Comparison of ENCODE assay signal across 11 cellular contexts in the genomic region with DNA sequence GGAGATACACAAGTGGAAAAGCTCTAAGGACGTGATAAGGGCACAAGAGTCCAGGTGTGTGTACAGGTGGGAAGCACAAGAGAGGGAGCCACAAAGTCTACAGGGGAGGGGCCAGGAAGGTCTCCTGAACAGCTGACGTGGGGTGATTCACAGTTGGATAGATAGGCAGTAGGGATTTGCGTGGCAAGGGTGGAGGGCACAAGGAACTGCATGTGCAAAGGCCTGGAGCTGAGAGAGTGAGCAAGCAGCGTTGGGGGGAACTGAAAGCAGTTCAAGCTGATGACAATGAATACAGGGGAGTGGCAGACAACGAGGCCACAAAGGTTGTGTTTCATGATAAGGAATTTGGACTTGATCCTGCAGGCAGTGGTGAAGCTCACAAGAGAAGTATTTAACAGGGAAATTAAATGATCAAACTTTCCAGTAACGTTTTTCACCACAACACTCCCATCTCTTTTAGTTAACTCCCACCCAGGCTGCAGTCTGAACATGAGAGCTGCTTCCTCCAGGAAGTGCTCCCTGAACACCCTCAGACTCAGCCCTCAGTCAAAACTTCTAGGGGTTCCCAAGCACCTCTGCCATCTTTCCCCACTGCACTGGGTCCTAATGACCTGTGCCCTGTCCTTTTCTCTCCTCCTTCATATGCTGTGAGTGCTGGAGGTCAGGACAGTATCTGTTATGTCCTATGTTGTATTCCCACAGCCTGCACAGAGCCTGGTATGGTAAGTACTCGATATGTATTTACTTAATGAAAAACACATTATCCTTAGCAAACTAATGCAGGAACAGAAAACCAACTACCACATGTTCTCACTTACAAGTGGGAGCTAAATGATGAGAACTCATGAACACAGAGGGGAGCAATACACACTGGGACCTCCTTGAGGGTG. TPM values are rescaled to one million over a fixed set of nuclear protein-coding genes. Genes with fewer than 3 reads are reported as not detected.
A peak's percentile ranks its signal among the peaks of the same experiment; 100 is the strongest.
DNase-seq lines count a peak whose midpoint lies in the region; ATAC-seq and TF ChIP-seq lines count a peak whose summit lies in the region.
"Had no signal": no experiment of that assay in that cellular context is flagged by ENCODE, and none has a peak within 500 bp of the region (broad histone marks: within the 10 kb centered on the region; RNA-seq: fewer than 3 reads in every experiment).

No MANE protein-coding gene starts in this region.

- no peak for ATAC-seq in activated naive CD4-positive, alpha-beta T cell treated with anti-CD3 and anti-CD28 coated beads, Interleukin-2, amount 50 U/mL, for 72 hours
- ATAC-seq in RWPE2 (ENCODE audit: low read depth) (peak; percentile 23; the same call in 1 of the 3 replicates), GM21390 (IDR thresholded peaks at IDR 0.05; ENCODE audit: unreplicated experiment) (no peak)

- TF ChIP-seq CTCF in RWPE2 (IDR thresholded peaks at IDR 0.05; ENCODE audit: poor library complexity, severe bottlenecking) (no peak), hepatocyte (IDR thresholded peaks at IDR 0.05; ENCODE audit: poor library complexity) (no peak), sigmoid colon (IDR thresholded peaks at IDR 0.05) (no peak)

- intact Hi-C loops in sigmoid colon (cut with DNase I) = no loop called here

- DNase-seq in activated naive CD4-positive, alpha-beta T cell treated with anti-CD3 and anti-CD28 coated beads, Interleukin-2, amount 50 U/mL, for 72 hours (ENCODE audit: low spot score in 2 of 2) = no peak
- DNase-seq in activated naive CD4-positive, alpha-beta T cell (lab: John Stamatoyannopoulos, UW) = no peak
- DNase-seq in RWPE2 (ENCODE audit: low spot score) (no peak), hepatocyte (ENCODE audit: low spot score) (peak; percentile 83), ureter (ENCODE audit: low spot score) (peak; percentile 49), sigmoid colon (no peak), SKM-1 treated with dmso at 0.1 percent for 144 hours (lab: John Stamatoyannopoulos, UW; ENCODE audit: unreplicated experiment) (no peak)
- DNase-seq: stimulated activated CD4-positive, alpha-beta T cell treated with anti-CD3 and anti-CD28 coated beads, Interleukin-12 subunit alpha, Interleukin-12 subunit beta, amount 100 ng/mL, for 4 hours had no signal

- no peaks in the 10 kb centered on the region for H4K20me1 ChIP-seq in hepatocyte (ENCODE audit: insufficient read depth, poor library complexity, severe bottlenecking)

- peak overlapping the region; percentile 37 for H3K4me2 ChIP-seq in hepatocyte

- H3K9me3 Mint-ChIP-seq in activated naive CD4-positive, alpha-beta T cell treated with anti-CD3 and anti-CD28 coated beads, Interleukin-2, amount 50 U/mL, for 72 hours = no peaks in the 10 kb centered on the region

- no peak overlapping the region for H3K27ac ChIP-seq in RWPE2 (ENCODE audit: poor library complexity, severe bottlenecking)
- peak overlapping the region; percentile 92 for H3K27ac ChIP-seq in hepatocyte
- H3K27ac ChIP-seq in sigmoid colon = no peak overlapping the region
- H3K27ac ChIP-seq: vagina had no signal

- no peak for TF ChIP-seq EP300 in sigmoid colon (IDR thresholded peaks at IDR 0.05)

- H2AFZ ChIP-seq in hepatocyte = no peak overlapping the region

- 51% methylated on average over 7 of the region's 7 CpGs for WGBS in hepatocyte (ENCODE audit: low lambda C conversion rate, missing lambda C conversion rate)
- 16 to 57% methylated on average over 7 of the region's 7 CpGs for WGBS in sigmoid colon, 2 donors

- TF ChIP-seq POLR2A in sigmoid colon (IDR thresholded peaks at IDR 0.05) = peak in 1 of 2 donors; percentile 14

- H3K79me2 ChIP-seq in hepatocyte = no peaks in the 10 kb centered on the region

- H3K4me3 ChIP-seq in RWPE2 (ENCODE audit: severe bottlenecking) (no peak overlapping the region), hepatocyte (no peak overlapping the region), sigmoid colon (no peak overlapping the region)
- H3K4me3 ChIP-seq: BLaER1 treated with 17β-estradiol and CSF1 and Interleukin-3, amounts not matched to agents 10 nM and 100 nM; vagina had no signal

- peaks cover 7 to 11% of the 10 kb centered on the region in 2 donors for H3K36me3 Mint-ChIP-seq in activated naive CD4-positive, alpha-beta T cell treated with anti-CD3 and anti-CD28 coated beads, Interleukin-2, amount 50 U/mL, for 72 hours

- H3K27me3 ChIP-seq in RWPE2 (ENCODE audit: insufficient read depth, poor library complexity, severe bottlenecking) = no peaks in the 10 kb centered on the region
- no peaks in the 10 kb centered on the region for H3K27me3 ChIP-seq in hepatocyte
- H3K27me3 ChIP-seq in sigmoid colon = no peaks in the 10 kb centered on the region
- H3K27me3 ChIP-seq: BLaER1 treated with 17β-estradiol and CSF1 and Interleukin-3, amounts not matched to agents 10 nM and 100 nM; vagina had no signal

- H3K27ac Mint-ChIP-seq in activated naive CD4-positive, alpha-beta T cell treated with anti-CD3 and anti-CD28 coated beads, Interleukin-2, amount 50 U/mL, for 72 hours = peak overlapping the region; percentile 22 to 26

- no peaks in the 10 kb centered on the region for H3K36me3 ChIP-seq in RWPE2 (ENCODE audit: low read depth)
- no peaks in the 10 kb centered on the region for H3K36me3 ChIP-seq in hepatocyte (replicated peaks; ENCODE audit: insufficient read depth, low read depth)
- no peaks in the 10 kb centered on the region for H3K36me3 ChIP-seq in sigmoid colon
- H3K36me3 ChIP-seq: vagina had no signal

- H3K9me2 ChIP-seq in hepatocyte (replicated peaks; ENCODE audit: insufficient read depth) = no peaks in the 10 kb centered on the region

- no peaks in the 10 kb centered on the region for H3K9me3 ChIP-seq in RWPE2 (ENCODE audit: severe bottlenecking)
- no peaks in the 10 kb centered on the region for H3K9me3 ChIP-seq in hepatocyte (ENCODE audit: low read depth)
- H3K9me3 ChIP-seq in sigmoid colon = no peaks in the 10 kb centered on the region
- H3K9me3 ChIP-seq: vagina had no signal

- H3K4me1 ChIP-seq in RWPE2 (ENCODE audit: insufficient read depth, poor library complexity, severe bottlenecking) = no peaks in the 10 kb centered on the region
- peaks cover 6% of the 10 kb centered on the region for H3K4me1 ChIP-seq in hepatocyte (ENCODE audit: insufficient read depth)
- no peaks in the 10 kb centered on the region for H3K4me1 ChIP-seq in sigmoid colon
- H3K4me1 ChIP-seq: vagina had no signal

RNA-seq across cellular contexts. Expression of a gene that starts 49.0 kb away (rescaled TPM):
- total RNA-seq in activated naive CD4-positive, alpha-beta T cell treated with anti-CD3 and anti-CD28 coated beads, Interleukin-2, amount 50 U/mL, for 72 hours = 1 to 10 TPM; 1.5 TPM
- total RNA-seq in hepatocyte = 0.24 and 0.73 TPM in 2 replicates
- 0.66 TPM in 1 of 2 replicates, not detected in the other for polyA plus RNA-seq in hepatocyte
- total RNA-seq in ureter = 1.7 TPM
- 1 to 10 TPM; 1.1 to 1.4 (median 1.2) TPM for total RNA-seq in sigmoid colon
- 1 to 10 TPM; 1.1 to 1.2 (median 1.2) TPM for polyA plus RNA-seq in sigmoid colon

Comparison
In these comparisons a context has a peak if more than half of its experiments do, and no peak if none do; other contexts are left out.
1. DNase-seq: peak in hepatocyte (single experiment) and ureter (single experiment); none in activated naive CD4-positive, alpha-beta T cell treated with anti-CD3 and anti-CD28 coated beads, Interleukin-2, amount 50 U/mL, for 72 hours (0 of 2), activated naive CD4-positive, alpha-beta T cell (0 of 4), RWPE2 (single experiment), sigmoid colon (single experiment) and SKM-1 treated with dmso at 0.1 percent for 144 hours (single experiment).